In the genomic region with DNA sequence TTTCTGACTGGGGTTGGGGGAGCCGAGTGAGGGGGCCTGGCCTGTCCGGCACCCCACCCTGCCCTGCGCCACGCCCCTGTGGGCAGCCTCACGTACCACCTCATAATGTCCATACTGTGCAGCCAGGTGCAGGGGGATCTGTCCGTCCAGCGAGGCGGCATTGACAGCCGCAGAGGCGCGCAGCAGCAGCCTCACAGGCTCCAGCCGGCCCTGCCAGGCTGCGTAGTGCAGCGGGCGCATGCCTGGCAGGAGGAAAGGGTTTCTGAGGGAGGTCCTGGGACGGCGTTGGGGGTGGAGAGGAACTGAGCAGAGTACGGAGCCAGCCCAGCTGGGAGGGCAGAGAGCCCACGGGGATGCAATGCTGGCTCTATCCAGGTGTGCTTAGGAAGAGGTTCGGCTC, we compare ENCODE assay signal across 23 cellular contexts.
"Had no signal": no experiment of that assay in that cellular context is flagged by ENCODE, and none has a peak within 500 bp of the region (broad histone marks: within the 10 kb centered on the region; RNA-seq: fewer than 3 reads in every experiment).

No MANE protein-coding gene starts in this region.

- H3K9me3 Mint-ChIP-seq: activated T-helper 17 cell treated with anti-CD3 and anti-CD28 coated beads, Interleukin-2, amount 50 U/mL, for 72 hours; natural killer cell treated with Interleukin-12 subunit alpha and Interleukin-12 subunit beta and Interleukin-15 and Interleukin-18, amount 100 ng/mL, for 72 hours; T-cell; T-helper 2 cell treated with Interferon-gamma antibody and Interleukin-4, amounts not matched to agents 5 μg/mL and 100 μg/mL, for 36 hours had no signal

- H3K36me3 Mint-ChIP-seq: activated naive CD8-positive, alpha-beta T cell; natural killer cell treated with Interleukin-12 subunit alpha and Interleukin-12 subunit beta and Interleukin-15 and Interleukin-18, amount 100 ng/mL, for 72 hours; T-cell had no signal

- DNase-seq: activated CD4-positive, alpha-beta T cell treated with anti-CD3 and anti-CD28 coated beads, Interleukin-2, amount 50 U/mL, for 1 hour; activated CD8-positive, alpha-beta T cell treated with anti-CD3 and anti-CD28 coated beads, Interleukin-2, amount 10 ng/mL, durations not matched to agents 7 days and 5 days; activated T-cell treated with anti-CD3 and anti-CD28 coated beads, Interleukin-2, amount 50 U/mL, for 1 hour; cortex of kidney; ovary; stimulated activated CD4-positive, alpha-beta T cell treated with anti-CD3 and anti-CD28 coated beads, Interleukin-4, amount 100 ng/mL, for 24 hours; stimulated activated naive CD8-positive, alpha-beta T cell treated with anti-CD3 and anti-CD28 coated beads, Interleukin-15, Interleukin-2, amounts not matched to agents 100 U/mL and 50 U/mL, for 24 hours; T-cell; transverse colon had no signal

- H3K4me3 Mint-ChIP-seq: activated CD8-positive, alpha-beta T cell treated with anti-CD3 and anti-CD28 coated beads, Interleukin-2, amount 10 ng/mL, durations not matched to agents 7 days and 5 days; activated naive CD8-positive, alpha-beta T cell; activated T-helper 17 cell treated with anti-CD3 and anti-CD28 coated beads, Interleukin-2, amount 50 U/mL, for 72 hours; natural killer cell treated with Interleukin-12 subunit alpha and Interleukin-12 subunit beta and Interleukin-15 and Interleukin-18, amount 100 ng/mL, for 72 hours; T-cell; T-helper 2 cell treated with Interferon-gamma antibody and Interleukin-4, amounts not matched to agents 5 μg/mL and 100 μg/mL, for 36 hours had no signal

- H3K27me3 Mint-ChIP-seq: activated naive CD8-positive, alpha-beta T cell; activated T-helper 17 cell treated with anti-CD3 and anti-CD28 coated beads, Interleukin-2, amount 50 U/mL, for 72 hours; natural killer cell treated with Interleukin-12 subunit alpha and Interleukin-12 subunit beta and Interleukin-15 and Interleukin-18, amount 100 ng/mL, for 72 hours; T-cell had no signal

- H3K27ac ChIP-seq: epithelial cell of prostate, neutrophil, ovary, prostate gland, vagina, VCaP had no signal

- H3K4me3 ChIP-seq: adrenal gland, breast epithelium, heart left ventricle, ovary, prostate gland, transverse colon, vagina had no signal

- H3K4me1 ChIP-seq: prostate gland had no signal

- H3K4me1 Mint-ChIP-seq: activated T-helper 17 cell treated with anti-CD3 and anti-CD28 coated beads, Interleukin-2, amount 50 U/mL, for 72 hours; T-cell had no signal

- H3K36me3 ChIP-seq: breast epithelium, neutrophil, ovary, transverse colon had no signal

- ATAC-seq: activated CD4-positive, CD25-positive, alpha-beta regulatory T cell treated with anti-CD3 and anti-CD28 coated beads, Interleukin-2, amount 50 U/mL, for 24 hours; activated CD8-positive, alpha-beta T cell treated with anti-CD3 and anti-CD28 coated beads, Interleukin-2, amount 10 ng/mL, durations not matched to agents 7 days and 5 days; activated T-helper 17 cell treated with anti-CD3 and anti-CD28 coated beads, Interleukin-2, amount 50 U/mL, for 72 hours; heart left ventricle; left lobe of liver; natural killer cell treated with Interleukin-12 subunit alpha and Interleukin-12 subunit beta and Interleukin-15 and Interleukin-18, amount 100 ng/mL, for 72 hours; stimulated activated naive CD8-positive, alpha-beta T cell treated with anti-CD3 and anti-CD28 coated beads, Interleukin-15, Interleukin-2, amounts not matched to agents 100 U/mL and 50 U/mL, for 24 hours; T-cell had no signal

- H3K27ac Mint-ChIP-seq: activated CD8-positive, alpha-beta T cell treated with anti-CD3 and anti-CD28 coated beads, Interleukin-2, amount 10 ng/mL, durations not matched to agents 7 days and 5 days; activated naive CD8-positive, alpha-beta T cell; activated T-helper 17 cell treated with anti-CD3 and anti-CD28 coated beads, Interleukin-2, amount 50 U/mL, for 72 hours; natural killer cell treated with Interleukin-12 subunit alpha and Interleukin-12 subunit beta and Interleukin-15 and Interleukin-18, amount 100 ng/mL, for 72 hours; T-cell; T-helper 2 cell treated with Interferon-gamma antibody and Interleukin-4, amounts not matched to agents 5 μg/mL and 100 μg/mL, for 36 hours had no signal

- H3K27me3 ChIP-seq: adrenal gland, breast epithelium, heart left ventricle, ovary, transverse colon, vagina had no signal

- H3K9me3 ChIP-seq: adrenal gland, breast epithelium, heart left ventricle, neutrophil, ovary, prostate gland, transverse colon, vagina had no signal
